ENCODE assay signal across 19 cellular contexts in genomic region chr10:30386801-30387588, GRCh38. TPM values are rescaled to one million over a fixed set of nuclear protein-coding genes. Genes with fewer than 3 reads are reported as not detected.
DNase-seq lines count a peak whose midpoint lies in the region; ATAC-seq and TF ChIP-seq lines count a peak whose summit lies in the region.
"Had no signal": no experiment of that assay in that cellular context is flagged by ENCODE, and none has a peak within 500 bp of the region (broad histone marks: within the 10 kb centered on the region; RNA-seq: fewer than 3 reads in every experiment).

No MANE protein-coding gene starts in this region.

- H3K36me3 Mint-ChIP-seq in CD14-positive monocyte, result no peaks in the 10 kb centered on the region

- peaks cover 11% of the 10 kb centered on the region for H3K4me1 Mint-ChIP-seq in CD14-positive monocyte

- DNase-seq in CD14-positive monocyte (ENCODE audit: low spot score) (peak; percentile 70), HT-29 (ENCODE audit: low spot score) (peak; percentile 26), RWPE2 (ENCODE audit: low spot score) (no peak), kidney tubule cell (ENCODE audit: low spot score) (peak; percentile 66), NK-92 (lab: John Stamatoyannopoulos, UW; ENCODE audit: unreplicated experiment) (no peak)
- no peak for DNase-seq in activated CD4-positive, alpha-beta T cell treated with anti-CD3 and anti-CD28 coated beads for 1 hour
- DNase-seq: activated naive CD4-positive, alpha-beta T cell treated with anti-CD3 and anti-CD28 coated beads for 36 hours; GF-D8; KG1; NCI-H1417 treated with DMSO at 0.1 percent for 48 hours; NCI-H2171 treated with DMSO at 0.1 percent for 48 hours; NCI-H774; pancreas; SIG-M5; small intestine; stimulated activated CD4-positive, alpha-beta T cell treated with anti-CD3 and anti-CD28 coated beads, Interleukin-4, amount 100 ng/mL, for 24 hours had no signal

- H3K9me3 Mint-ChIP-seq in CD14-positive monocyte, result no peaks in the 10 kb centered on the region
- H3K9me3 Mint-ChIP-seq: activated naive CD4-positive, alpha-beta T cell treated with anti-CD3 and anti-CD28 coated beads for 36 hours had no signal

- no peaks in the 10 kb centered on the region for H3K27me3 ChIP-seq in RWPE2 (ENCODE audit: insufficient read depth, poor library complexity, severe bottlenecking)
- H3K27me3 ChIP-seq: pancreas had no signal

- H3K27me3 Mint-ChIP-seq in CD14-positive monocyte (ENCODE audit: low read depth in 3 of 3), result peaks cover 0 to 3% (median 1%) of the 10 kb centered on the region in 3 donors

- peaks cover 13% of the 10 kb centered on the region for H3K4me1 ChIP-seq in RWPE2 (ENCODE audit: insufficient read depth, poor library complexity, severe bottlenecking)
- H3K4me1 ChIP-seq: pancreas had no signal

- no peaks in the 10 kb centered on the region for H3K36me3 ChIP-seq in RWPE2 (ENCODE audit: low read depth)
- H3K36me3 ChIP-seq: pancreas had no signal

- peak overlapping the region; percentile 67 for H3K27ac ChIP-seq in RWPE2 (ENCODE audit: poor library complexity, severe bottlenecking)
- H3K27ac ChIP-seq: coronary artery, pancreas had no signal

- intact Hi-C loops in CD14-positive monocyte (cut with micrococcal nuclease), result no loop called here

- H3K4me3 ChIP-seq in RWPE2 (ENCODE audit: severe bottlenecking), result no peak overlapping the region
- H3K4me3 ChIP-seq: coronary artery, pancreas had no signal

- H3K27ac Mint-ChIP-seq in CD14-positive monocyte, result peak overlapping the region in 3 of 7 donors; percentile 14 to 47 (median 28)
- H3K27ac Mint-ChIP-seq: activated naive CD4-positive, alpha-beta T cell treated with anti-CD3 and anti-CD28 coated beads for 36 hours had no signal

- TF ChIP-seq CTCF in CD14-positive monocyte (IDR thresholded peaks at IDR 0.05) (no peak), RWPE2 (IDR thresholded peaks at IDR 0.05; ENCODE audit: poor library complexity, severe bottlenecking) (no peak)

- ATAC-seq in RWPE2 (ENCODE audit: low read depth) (peak; percentile 76), GM18868 (IDR thresholded peaks at IDR 0.05; ENCODE audit: unreplicated experiment) (no peak), GM21423 (IDR thresholded peaks at IDR 0.05; ENCODE audit: unreplicated experiment) (no peak)
- ATAC-seq: pancreas had no signal

- no peak overlapping the region for H3K4me3 Mint-ChIP-seq in CD14-positive monocyte
- H3K4me3 Mint-ChIP-seq: activated naive CD4-positive, alpha-beta T cell treated with anti-CD3 and anti-CD28 coated beads for 36 hours had no signal

- H3K9me3 ChIP-seq in RWPE2 (ENCODE audit: severe bottlenecking), result no peaks in the 10 kb centered on the region
- H3K9me3 ChIP-seq: pancreas had no signal

RNA-seq across cellular contexts. Expression of gene MTPAP, which starts 37.9 kb away (rescaled TPM):
- 1 to 10 TPM; 6.2 TPM for polyA plus RNA-seq in CD14-positive monocyte
- 6.4 and 7.9 TPM in 2 replicates for total RNA-seq in HT-29 (2014; rRNA removed; shearing (Covaris generic))

RNA-seq across cellular contexts. Expression of gene MAP3K8, which starts 47.0 kb away (rescaled TPM):
- polyA plus RNA-seq in CD14-positive monocyte, result 10 to 100 TPM; 54.5 to 59.2 TPM
- total RNA-seq in HT-29 (2014; rRNA removed; shearing (Covaris generic)), result 43.8 and 48.2 TPM in 2 replicates

Comparison
In these comparisons a context has a peak if more than half of its experiments do, and no peak if none do; other contexts are left out.
1. DNase-seq: peak in CD14-positive monocyte (single experiment), HT-29 (single experiment) and kidney tubule cell (single experiment); none in RWPE2 (single experiment), activated CD4-positive, alpha-beta T cell treated with anti-CD3 and anti-CD28 coated beads for 1 hour (single experiment) and NK-92 (single experiment).